In the genomic region with DNA sequence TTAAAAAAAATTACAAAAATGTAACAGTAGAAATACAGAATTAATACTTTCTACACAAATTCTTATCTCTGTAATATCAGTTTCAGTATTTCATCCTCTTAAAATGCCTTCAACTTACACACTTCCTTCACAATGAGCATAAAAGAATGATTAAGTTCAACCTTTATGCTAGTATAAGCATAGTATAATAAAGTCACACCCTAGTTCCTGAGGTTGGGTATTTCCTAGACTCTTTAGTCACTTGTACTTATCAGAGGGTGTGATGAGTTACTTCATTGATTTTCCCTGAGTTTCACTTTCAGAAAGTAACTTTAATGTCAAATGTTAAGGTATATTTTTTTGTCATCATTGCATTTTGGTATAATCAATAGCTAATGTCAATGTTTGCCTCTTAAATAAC, we compare ENCODE assay signal across 8 cellular contexts.
DNase-seq lines count a peak whose midpoint lies in the region; ATAC-seq and TF ChIP-seq lines count a peak whose summit lies in the region.

No MANE protein-coding gene starts in this region.

- intact Hi-C loops in dorsolateral prefrontal cortex (cut with DNase I), result no loop called here

- no peaks in the 10 kb centered on the region for H3K27me3 ChIP-seq in dorsolateral prefrontal cortex

- peak; percentile 84 for ATAC-seq in GM21381 (IDR thresholded peaks at IDR 0.05; ENCODE audit: unreplicated experiment)
- peak; percentile 89 for ATAC-seq in HG03432 (IDR thresholded peaks at IDR 0.05; ENCODE audit: unreplicated experiment)
- ATAC-seq in esophagus mucosa, result peak; percentile 93

- TF ChIP-seq CTCF in GM12865 (IDR thresholded peaks at IDR 0.05; ENCODE audit: insufficient read depth, low read depth, low read length, missing control alignments), result no peak
- TF ChIP-seq CTCF in dorsolateral prefrontal cortex (IDR thresholded peaks at IDR 0.05 in 54 of 56, conservative IDR thresholded peaks at IDR 0.05 in 2 of 56; ENCODE audit: low read depth in 1 of 56, partially characterized antibody in 56 of 56), result no peak

- peak overlapping the region in 16 of 59 donors; percentile 1 to 78 (median 35) for H3K27ac ChIP-seq in dorsolateral prefrontal cortex

- peak; percentile 18 for DNase-seq in GM12865 (ENCODE audit: low read depth)
- no peak for DNase-seq in dermis blood vessel endothelial cell
- DNase-seq in GM19238 (ENCODE audit: insufficient read length, low spot score), result no peak
- no peak for DNase-seq in dorsolateral prefrontal cortex
- no peak for DNase-seq in DMS 273 treated with DMSO at 0.1 percent for 48 hours (lab: John Stamatoyannopoulos, UW)

- H3K4me3 ChIP-seq in GM12865 (ENCODE audit: low read depth, low read length) (no peak overlapping the region), dorsolateral prefrontal cortex (peak overlapping the region in 18 of 59 donors; percentile 1 to 48 (median 17))
